Comparison of ENCODE assay signal across 8 cellular contexts in genomic region chr15:90845201-90845949, GRCh38. TPM values are rescaled to one million over a fixed set of nuclear protein-coding genes. Genes with fewer than 3 reads are reported as not detected.
DNase-seq lines count a peak whose midpoint lies in the region; ATAC-seq and TF ChIP-seq lines count a peak whose summit lies in the region.

No MANE protein-coding gene starts in this region.

- TF ChIP-seq EP300 in upper lobe of left lung (IDR thresholded peaks at IDR 0.05): no peak

- TF ChIP-seq CTCF in GM20000 (IDR thresholded peaks at IDR 0.05; ENCODE audit: extremely low read depth, missing control alignments) (no peak), foreskin fibroblast (IDR thresholded peaks at IDR 0.05; ENCODE audit: low read depth, low read length) (no peak), upper lobe of left lung (IDR thresholded peaks at IDR 0.05) (no peak)

- H3K9me3 ChIP-seq in upper lobe of left lung: no peaks in the 10 kb centered on the region

- no peaks in the 10 kb centered on the region for H3K27me3 ChIP-seq in upper lobe of left lung

- no peak overlapping the region for H3K4me3 ChIP-seq in foreskin fibroblast (ENCODE audit: low read depth in 1 of 2, low read length in 2 of 2)
- no peak overlapping the region for H3K4me3 ChIP-seq in upper lobe of left lung

- peaks cover 0 to 3% (median under 1%) of the 10 kb centered on the region in 4 donors for H3K4me1 ChIP-seq in upper lobe of left lung

- peak; percentile 51 for ATAC-seq in HG03457 (IDR thresholded peaks at IDR 0.05; ENCODE audit: unreplicated experiment)
- ATAC-seq in upper lobe of left lung (ENCODE audit: low FRiP score in 2 of 2): peak; percentile 77 to 85

- H3K27ac ChIP-seq in upper lobe of left lung: peak overlapping the region; percentile 53 to 80 (median 71)

- TF ChIP-seq POLR2A in upper lobe of left lung (IDR thresholded peaks at IDR 0.05): peak in 1 of 4 donors; percentile 25

- WGBS in upper lobe of left lung, 2 donors: 69 to 93% methylated on average over 3 to 9 of the region's 9 CpGs

- no peaks in the 10 kb centered on the region for H3K36me3 ChIP-seq in upper lobe of left lung

- DNase-seq in GM04503 (ENCODE audit: low read depth): peak; percentile 72
- DNase-seq in GM20000 (ENCODE audit: low spot score): peak; percentile 55
- peak; percentile 66 for DNase-seq in SKM-1 treated with dmso at 0.1 percent for 144 hours (lab: John Stamatoyannopoulos, UW; ENCODE audit: unreplicated experiment)
- peak; percentile 86 to 91 for DNase-seq in foreskin fibroblast
- peak in 1 of 2 donors; percentile 74 for DNase-seq in upper lobe of left lung
- no peak for DNase-seq in 8988T
- DNase-seq in NCI-H2196 (lab: John Stamatoyannopoulos, UW; ENCODE audit: unreplicated experiment): no peak

RNA-seq across cellular contexts. Expression of gene FURIN, which starts 23.0 kb away (rescaled TPM):
- 100 to 1,000 TPM in 4 of 6 donors, 10 to 100 TPM in 2; 59.0 to 150 (median 108) TPM for total RNA-seq in upper lobe of left lung

RNA-seq across cellular contexts. Expression of gene FES, which starts 38.9 kb away (rescaled TPM):
- total RNA-seq in upper lobe of left lung: 100 to 1,000 TPM in 2 of 6 donors, 10 to 100 TPM in 4; 33.4 to 144 (median 68.3) TPM

RNA-seq across cellular contexts. Expression of gene MAN2A2, which starts 57.7 kb away (rescaled TPM):
- total RNA-seq in upper lobe of left lung: 100 to 1,000 TPM in 2 of 6 donors, 10 to 100 TPM in 4; 36.8 to 219 (median 90.1) TPM

Comparison
In these comparisons a context has a peak if more than half of its experiments do, and no peak if none do; other contexts are left out.
1. DNase-seq: peak in GM04503 (single experiment), GM20000 (single experiment), SKM-1 treated with dmso at 0.1 percent for 144 hours (single experiment) and foreskin fibroblast (2 of 2); none in 8988T (single experiment) and NCI-H2196 (single experiment).